2 cellular contexts compared by ENCODE assay signal in the genomic region with DNA sequence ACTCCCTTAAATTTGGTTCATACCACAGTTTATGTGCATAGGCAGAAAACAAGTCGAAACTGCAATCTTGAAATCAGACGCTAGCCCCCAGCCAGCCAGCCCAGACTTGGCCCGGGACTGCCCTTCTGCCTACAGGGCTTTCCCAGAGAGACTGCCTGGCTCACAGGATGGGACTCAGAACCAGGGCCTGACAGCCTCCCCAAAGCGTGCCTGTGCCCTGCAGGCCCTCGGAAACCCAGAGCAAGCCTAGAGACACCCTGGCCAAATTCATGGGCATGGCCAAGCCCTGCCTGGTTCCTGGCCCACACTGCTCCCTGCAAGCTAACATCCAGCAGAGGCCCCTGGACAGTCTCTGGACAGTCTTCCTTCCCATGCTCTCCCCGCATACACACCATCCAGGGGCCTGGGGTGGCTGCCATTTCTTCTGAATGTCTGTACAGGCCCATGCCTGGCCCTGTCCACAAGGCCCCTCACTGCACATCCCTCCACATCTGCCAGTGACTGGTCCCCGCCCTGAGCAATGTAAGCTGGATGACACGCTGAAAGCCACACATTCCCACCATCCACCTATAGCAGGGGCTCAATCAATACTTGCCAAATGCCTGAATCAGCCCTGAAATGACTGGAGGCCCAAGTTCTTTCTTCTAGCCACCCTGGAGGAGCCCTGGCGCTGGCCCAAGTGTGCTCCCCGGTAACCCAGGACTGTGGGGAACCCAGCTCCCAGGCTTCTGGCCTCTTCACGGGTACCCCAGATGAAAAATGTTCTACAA.
TF ChIP-seq lines count a peak whose summit lies in the region.

No MANE protein-coding gene starts in this region.

TF ChIP-seq in A549, 52 proteins besides CTCF, POLR2A, EP300 and RAD21 (continued from another document):
- TF ChIP-seq, protein P1, sequence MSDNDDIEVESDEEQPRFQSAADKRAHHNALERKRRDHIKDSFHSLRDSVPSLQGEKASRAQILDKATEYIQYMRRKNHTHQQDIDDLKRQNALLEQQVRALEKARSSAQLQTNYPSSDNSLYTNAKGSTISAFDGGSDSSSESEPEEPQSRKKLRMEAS (IDR thresholded peaks at IDR 0.05): no peak
- TF ChIP-seq EHF (CRISPR knock-in tag; IDR thresholded peaks at IDR 0.05) (no peak), CHD2 (IDR thresholded peaks at IDR 0.05; ENCODE audit: low read length, partially characterized antibody) (no peak), ZC3H11A (IDR thresholded peaks at IDR 0.05) (no peak), PHF8 (IDR thresholded peaks at IDR 0.05; ENCODE audit: borderline replicate concordance, low read depth) (no peak), GATA3 (IDR thresholded peaks at IDR 0.05; ENCODE audit: borderline replicate concordance) (no peak), JUN (IDR thresholded peaks at IDR 0.05) (no peak), ZSCAN20 (CRISPR knock-in tag; IDR thresholded peaks at IDR 0.05) (no peak), NFE2L2 (conservative IDR thresholded peaks at IDR 0.05; ENCODE audit: low read length) (no peak), NR3C1 (IDR thresholded peaks at IDR 0.05) (no peak), MYC (IDR thresholded peaks at IDR 0.05; ENCODE audit: borderline replicate concordance, low read length) (no peak), NPAS2 (CRISPR knock-in tag; IDR thresholded peaks at IDR 0.05; ENCODE audit: borderline replicate concordance) (no peak)
- TF ChIP-seq, protein P2, sequence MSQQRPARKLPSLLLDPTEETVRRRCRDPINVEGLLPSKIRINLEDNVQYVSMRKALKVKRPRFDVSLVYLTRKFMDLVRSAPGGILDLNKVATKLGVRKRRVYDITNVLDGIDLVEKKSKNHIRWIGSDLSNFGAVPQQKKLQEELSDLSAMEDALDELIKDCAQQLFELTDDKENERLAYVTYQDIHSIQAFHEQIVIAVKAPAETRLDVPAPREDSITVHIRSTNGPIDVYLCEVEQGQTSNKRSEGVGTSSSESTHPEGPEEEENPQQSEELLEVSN (IDR thresholded peaks at IDR 0.05; ENCODE audit: borderline replicate concordance, low read depth): no peak

TF ChIP-seq in SK-N-SH, 30 proteins besides CTCF, POLR2A, EP300 and RAD21 (continued from another document):
- TF ChIP-seq, protein P3, sequence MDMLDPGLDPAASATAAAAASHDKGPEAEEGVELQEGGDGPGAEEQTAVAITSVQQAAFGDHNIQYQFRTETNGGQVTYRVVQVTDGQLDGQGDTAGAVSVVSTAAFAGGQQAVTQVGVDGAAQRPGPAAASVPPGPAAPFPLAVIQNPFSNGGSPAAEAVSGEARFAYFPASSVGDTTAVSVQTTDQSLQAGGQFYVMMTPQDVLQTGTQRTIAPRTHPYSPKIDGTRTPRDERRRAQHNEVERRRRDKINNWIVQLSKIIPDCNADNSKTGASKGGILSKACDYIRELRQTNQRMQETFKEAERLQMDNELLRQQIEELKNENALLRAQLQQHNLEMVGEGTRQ (IDR thresholded peaks at IDR 0.05; ENCODE audit: borderline replicate concordance, low read depth, low read length): no peak
- TF ChIP-seq SIN3A (IDR thresholded peaks at IDR 0.05; ENCODE audit: borderline replicate concordance, low read depth, low read length) (no peak), MEF2A (IDR thresholded peaks at IDR 0.05; ENCODE audit: borderline replicate concordance, low read depth) (no peak), GABPA (IDR thresholded peaks at IDR 0.05; ENCODE audit: low read depth) (no peak), FOSL2 (IDR thresholded peaks at IDR 0.05; ENCODE audit: borderline replicate concordance, low read depth) (no peak), CHD2 (IDR thresholded peaks at IDR 0.05; ENCODE audit: low read length, partially characterized antibody) (no peak), NRF1 (IDR thresholded peaks at IDR 0.05; ENCODE audit: low read depth, low read length) (no peak)
- TF ChIP-seq, protein P4, sequence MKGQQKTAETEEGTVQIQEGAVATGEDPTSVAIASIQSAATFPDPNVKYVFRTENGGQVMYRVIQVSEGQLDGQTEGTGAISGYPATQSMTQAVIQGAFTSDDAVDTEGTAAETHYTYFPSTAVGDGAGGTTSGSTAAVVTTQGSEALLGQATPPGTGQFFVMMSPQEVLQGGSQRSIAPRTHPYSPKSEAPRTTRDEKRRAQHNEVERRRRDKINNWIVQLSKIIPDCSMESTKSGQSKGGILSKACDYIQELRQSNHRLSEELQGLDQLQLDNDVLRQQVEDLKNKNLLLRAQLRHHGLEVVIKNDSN (IDR thresholded peaks at IDR 0.05; ENCODE audit: borderline replicate concordance, low read depth): no peak
